In genomic region chr5:1494780-1495524, GRCh38 we compare ENCODE assay signal across 8 cellular contexts. TPM values are rescaled to one million over a fixed set of nuclear protein-coding genes. Genes with fewer than 3 reads are reported as not detected.
DNase-seq lines count a peak whose midpoint lies in the region; ATAC-seq and TF ChIP-seq lines count a peak whose summit lies in the region.
"Had no signal": no experiment of that assay in that cellular context is flagged by ENCODE, and none has a peak within 500 bp of the region (broad histone marks: within the 10 kb centered on the region; RNA-seq: fewer than 3 reads in every experiment).

No MANE protein-coding gene starts in this region.

- ATAC-seq in GM19035 (IDR thresholded peaks at IDR 0.05; ENCODE audit: unreplicated experiment) (peak; percentile 41), HG03045 (IDR thresholded peaks at IDR 0.05; ENCODE audit: unreplicated experiment) (peak; percentile 29)

- peaks cover 45% of the 10 kb centered on the region for H3K36me3 Mint-ChIP-seq in activated CD4-positive, alpha-beta memory T cell treated with anti-CD3 and anti-CD28 coated beads, Interleukin-2, amount 10 ng/mL, durations not matched to agents 7 days and 5 days (ENCODE audit: low read depth)
- H3K36me3 Mint-ChIP-seq in chondrocyte (ENCODE audit: low read depth): peaks cover 25% of the 10 kb centered on the region

- no peak for TF ChIP-seq CTCF in chondrocyte (IDR thresholded peaks at IDR 0.05)

- no peak for DNase-seq in activated CD4-positive, alpha-beta memory T cell treated with anti-CD3 and anti-CD28 coated beads, Interleukin-2, amount 10 ng/mL, durations not matched to agents 7 days and 5 days
- peak; percentile 36 for DNase-seq in stimulated activated CD8-positive, alpha-beta memory T cell treated with anti-CD3 and anti-CD28 coated beads, Interleukin-4, amount 100 ng/mL, for 24 hours (ENCODE audit: low read depth)
- no peak for DNase-seq in COLO668 (lab: John Stamatoyannopoulos, UW; ENCODE audit: unreplicated experiment)
- no peak for DNase-seq in epidermal melanocyte (ENCODE audit: insufficient read length, low spot score)
- no peak for DNase-seq in chondrocyte (ENCODE audit: low spot score)

- no peaks in the 10 kb centered on the region for H3K9me3 Mint-ChIP-seq in activated CD4-positive, alpha-beta memory T cell treated with anti-CD3 and anti-CD28 coated beads, Interleukin-2, amount 10 ng/mL, durations not matched to agents 7 days and 5 days
- no peaks in the 10 kb centered on the region for H3K9me3 Mint-ChIP-seq in chondrocyte (ENCODE audit: low read depth)

- H3K4me1 Mint-ChIP-seq in activated CD4-positive, alpha-beta memory T cell treated with anti-CD3 and anti-CD28 coated beads, Interleukin-2, amount 10 ng/mL, durations not matched to agents 7 days and 5 days: peaks cover 57% of the 10 kb centered on the region
- no peaks in the 10 kb centered on the region for H3K4me1 Mint-ChIP-seq in chondrocyte (ENCODE audit: low read depth)

- no peaks in the 10 kb centered on the region for H3K27me3 Mint-ChIP-seq in activated CD4-positive, alpha-beta memory T cell treated with anti-CD3 and anti-CD28 coated beads, Interleukin-2, amount 10 ng/mL, durations not matched to agents 7 days and 5 days
- no peaks in the 10 kb centered on the region for H3K27me3 Mint-ChIP-seq in chondrocyte (ENCODE audit: low read depth)

- CTCF ChIA-PET in activated CD4-positive, alpha-beta memory T cell treated with anti-CD3 and anti-CD28 coated beads, Interleukin-2, amount 10 ng/mL, durations not matched to agents 7 days and 5 days (lab: Charles Lee): no interaction called here

- POLR2A ChIA-PET in activated CD4-positive, alpha-beta memory T cell treated with anti-CD3 and anti-CD28 coated beads, Interleukin-2, amount 10 ng/mL, durations not matched to agents 7 days and 5 days (lab: Charles Lee): no interaction called here

- peak overlapping the region; percentile 42 for H3K27ac Mint-ChIP-seq in activated CD4-positive, alpha-beta memory T cell treated with anti-CD3 and anti-CD28 coated beads, Interleukin-2, amount 10 ng/mL, durations not matched to agents 7 days and 5 days
- no peak overlapping the region for H3K27ac Mint-ChIP-seq in chondrocyte (ENCODE audit: unreplicated experiment)

- H3K4me3 Mint-ChIP-seq in activated CD4-positive, alpha-beta memory T cell treated with anti-CD3 and anti-CD28 coated beads, Interleukin-2, amount 10 ng/mL, durations not matched to agents 7 days and 5 days: no peak overlapping the region
- no peak overlapping the region for H3K4me3 Mint-ChIP-seq in chondrocyte (ENCODE audit: unreplicated experiment)

RNA-seq across cellular contexts. Expression of gene LPCAT1, which starts 28.8 kb away (rescaled TPM):
- total RNA-seq in activated CD4-positive, alpha-beta memory T cell treated with anti-CD3 and anti-CD28 coated beads, Interleukin-2, amount 10 ng/mL, durations not matched to agents 7 days and 5 days: 10 to 100 TPM; 68.7 to 71.4 TPM
- total RNA-seq in chondrocyte: 39.9 to 49.4 TPM (median 46.4 TPM) in 3 replicates

RNA-seq across cellular contexts. Expression of gene SLC6A3, which starts 49.7 kb away (rescaled TPM):
- total RNA-seq in activated CD4-positive, alpha-beta memory T cell treated with anti-CD3 and anti-CD28 coated beads, Interleukin-2, amount 10 ng/mL, durations not matched to agents 7 days and 5 days: not detected
- total RNA-seq in chondrocyte: not detected in 3 replicates
- total RNA-seq: bronchial epithelial cell had no signal
